Comparison of ENCODE assay signal across 12 cellular contexts in genomic region chr22:25120761-25121212, GRCh38.
DNase-seq lines count a peak whose midpoint lies in the region; ATAC-seq and TF ChIP-seq lines count a peak whose summit lies in the region.
"Had no signal": no experiment of that assay in that cellular context is flagged by ENCODE, and none has a peak within 500 bp of the region (broad histone marks: within the 10 kb centered on the region; RNA-seq: fewer than 3 reads in every experiment).

No MANE protein-coding gene starts in this region.

- no peak overlapping the region for H4K91ac ChIP-seq in mesenchymal stem cell (ENCODE audit: low read length)

- ATAC-seq in heart left ventricle (peak in 3 of 4 donors; percentile 21 to 73 (median 51)), Right ventricle myocardium inferior (no peak), esophagus mucosa (peak; percentile 25), upper lobe of right lung (peak; percentile 74), GM18498 (IDR thresholded peaks at IDR 0.05; ENCODE audit: unreplicated experiment) (no peak)
- no peak for ATAC-seq in stimulated activated effector memory CD8-positive, alpha-beta T cell treated with anti-CD3 and anti-CD28 coated beads, Interleukin-12 subunit alpha, Interleukin-12 subunit beta, amount 100 ng/mL, for 72 hours
- ATAC-seq: activated naive CD8-positive, alpha-beta T cell treated with anti-CD3 and anti-CD28 coated beads, Interleukin-2, amount 50 U/mL, for 24 hours; effector memory CD8-positive, alpha-beta T cell had no signal

- H3K79me1 ChIP-seq in mesenchymal stem cell (replicated peaks; ENCODE audit: low read length, poor library complexity, severe bottlenecking) = peaks cover 2% of the 10 kb centered on the region

- H3K4me1 ChIP-seq in heart left ventricle (peaks cover 0 to 32% (median 10%) of the 10 kb centered on the region in 12 donors), upper lobe of right lung (peaks cover 22% of the 10 kb centered on the region), mesenchymal stem cell (ENCODE audit: control insufficient read depth, insufficient read depth, low read depth, low read length) (peaks cover 7% of the 10 kb centered on the region)

- DNase-seq in heart left ventricle (peak in 1 of 5 donors; percentile 34), Right ventricle myocardium inferior (ENCODE audit: missing footprints) (no peak), mucosa of gallbladder (ENCODE audit: low spot score) (peak; percentile 69), upper lobe of right lung (peak; percentile 82), mesenchymal stem cell (no peak)
- no peak for DNase-seq in stimulated activated effector memory CD8-positive, alpha-beta T cell treated with anti-CD3 and anti-CD28 coated beads, Interleukin-12 subunit alpha, Interleukin-12 subunit beta, amount 100 ng/mL, for 72 hours (ENCODE audit: low spot score in 2 of 2)
- DNase-seq: 8988T; activated CD8-positive, alpha-beta memory T cell treated with anti-CD3 and anti-CD28 coated beads, Interleukin-2, amount 50 U/mL, for 48 hours; activated naive CD8-positive, alpha-beta T cell treated with anti-CD3 and anti-CD28 coated beads, Interleukin-2, amount 50 U/mL, for 24 hours; effector memory CD8-positive, alpha-beta T cell had no signal

- no peak for TF ChIP-seq POLR2A in heart left ventricle (IDR thresholded peaks at IDR 0.05)

- intact Hi-C loops in heart left ventricle (cut with DNase I) (no loop called here), Right ventricle myocardium inferior (cut with DNase I) (no loop called here), upper lobe of right lung (cut with DNase I) (no loop called here)

- H3K4me2 ChIP-seq in mesenchymal stem cell (ENCODE audit: low read length, poor library complexity, severe bottlenecking) = no peak overlapping the region

- H3K4ac ChIP-seq in mesenchymal stem cell (ENCODE audit: low read depth in 1 of 2, low read length in 2 of 2) = no peak overlapping the region

- no peak overlapping the region for H4K8ac ChIP-seq in mesenchymal stem cell (ENCODE audit: low read length)

- H2BK12ac ChIP-seq in mesenchymal stem cell (ENCODE audit: low read length in 2 of 2) = no peak overlapping the region

- H2AFZ ChIP-seq in mesenchymal stem cell (ENCODE audit: low read depth, low read length) = no peak overlapping the region

- H3K9me3 Mint-ChIP-seq in stimulated activated effector memory CD8-positive, alpha-beta T cell treated with anti-CD3 and anti-CD28 coated beads, Interleukin-12 subunit alpha, Interleukin-12 subunit beta, amount 100 ng/mL, for 72 hours = no peaks in the 10 kb centered on the region
- H3K9me3 Mint-ChIP-seq: activated naive CD8-positive, alpha-beta T cell treated with anti-CD3 and anti-CD28 coated beads, Interleukin-2, amount 50 U/mL, for 24 hours; effector memory CD8-positive, alpha-beta T cell had no signal

- WGBS in heart left ventricle, 4 donors = 54 to 62% (median 60%) methylated on average over 12 of the region's 12 CpGs
- 80% methylated on average over 12 of the region's 12 CpGs for WGBS in mesenchymal stem cell

- H3K9ac ChIP-seq in mesenchymal stem cell (ENCODE audit: low read length) = no peak overlapping the region

- peaks cover 4% of the 10 kb centered on the region for H3K36me3 Mint-ChIP-seq in stimulated activated effector memory CD8-positive, alpha-beta T cell treated with anti-CD3 and anti-CD28 coated beads, Interleukin-12 subunit alpha, Interleukin-12 subunit beta, amount 100 ng/mL, for 72 hours

- H3K18ac ChIP-seq in mesenchymal stem cell (ENCODE audit: low read depth in 1 of 2, low read length in 2 of 2) = no peak overlapping the region

- no peak overlapping the region for H3K4me3 ChIP-seq in heart left ventricle
- no peak overlapping the region for H3K4me3 ChIP-seq in upper lobe of right lung
- no peak overlapping the region for H3K4me3 ChIP-seq in mesenchymal stem cell (ENCODE audit: insufficient read depth in 1 of 2, low read depth in 1 of 2, low read length in 2 of 2)

- H3K36me3 ChIP-seq in heart left ventricle = peaks cover 0 to 11% (median 0%) of the 10 kb centered on the region in 9 donors
- no peaks in the 10 kb centered on the region for H3K36me3 ChIP-seq in upper lobe of right lung
- H3K36me3 ChIP-seq in mesenchymal stem cell (ENCODE audit: control insufficient read depth in 1 of 2, insufficient read depth in 2 of 2, low read depth in 1 of 2, low read length in 2 of 2) = no peaks in the 10 kb centered on the region

- no peak overlapping the region for H2AK5ac ChIP-seq in mesenchymal stem cell (ENCODE audit: low read length, severe bottlenecking)

- no peak overlapping the region for H2BK5ac ChIP-seq in mesenchymal stem cell (ENCODE audit: low read depth, low read length, poor library complexity, severe bottlenecking)

- H3K4me3 Mint-ChIP-seq in stimulated activated effector memory CD8-positive, alpha-beta T cell treated with anti-CD3 and anti-CD28 coated beads, Interleukin-12 subunit alpha, Interleukin-12 subunit beta, amount 100 ng/mL, for 72 hours = no peak overlapping the region
- H3K4me3 Mint-ChIP-seq: activated naive CD8-positive, alpha-beta T cell treated with anti-CD3 and anti-CD28 coated beads, Interleukin-2, amount 50 U/mL, for 24 hours; effector memory CD8-positive, alpha-beta T cell had no signal

- H3K4me1 Mint-ChIP-seq in stimulated activated effector memory CD8-positive, alpha-beta T cell treated with anti-CD3 and anti-CD28 coated beads, Interleukin-12 subunit alpha, Interleukin-12 subunit beta, amount 100 ng/mL, for 72 hours = peaks cover 6% of the 10 kb centered on the region
- H3K4me1 Mint-ChIP-seq: activated naive CD8-positive, alpha-beta T cell treated with anti-CD3 and anti-CD28 coated beads, Interleukin-2, amount 50 U/mL, for 24 hours had no signal

- TF ChIP-seq CTCF in heart left ventricle (IDR thresholded peaks at IDR 0.05) (no peak), upper lobe of right lung (IDR thresholded peaks at IDR 0.05) (no peak)

- H3K23ac ChIP-seq in mesenchymal stem cell (ENCODE audit: low read length in 2 of 2) = no peak overlapping the region

- H2BK120ac ChIP-seq in mesenchymal stem cell (ENCODE audit: low read depth, low read length) = no peak overlapping the region

- no peaks in the 10 kb centered on the region for H3K9me3 ChIP-seq in heart left ventricle
- no peaks in the 10 kb centered on the region for H3K9me3 ChIP-seq in upper lobe of right lung
- H3K9me3 ChIP-seq in mesenchymal stem cell (ENCODE audit: control insufficient read depth, low read length) = no peaks in the 10 kb centered on the region

- H3K27me3 ChIP-seq in heart left ventricle (no peaks in the 10 kb centered on the region), upper lobe of right lung (no peaks in the 10 kb centered on the region), mesenchymal stem cell (ENCODE audit: control insufficient read depth in 1 of 2, insufficient read depth in 1 of 2, low read length in 2 of 2) (no peaks in the 10 kb centered on the region)

- H3K27ac ChIP-seq in heart left ventricle (peak overlapping the region; percentile 62 to 88 (median 74)), upper lobe of right lung (peak overlapping the region; percentile 73), mesenchymal stem cell (ENCODE audit: low read length, poor library complexity, severe bottlenecking) (no peak overlapping the region)

- H3K27ac Mint-ChIP-seq in stimulated activated effector memory CD8-positive, alpha-beta T cell treated with anti-CD3 and anti-CD28 coated beads, Interleukin-12 subunit alpha, Interleukin-12 subunit beta, amount 100 ng/mL, for 72 hours = no peak overlapping the region
- H3K27ac Mint-ChIP-seq: activated naive CD8-positive, alpha-beta T cell treated with anti-CD3 and anti-CD28 coated beads, Interleukin-2, amount 50 U/mL, for 24 hours; effector memory CD8-positive, alpha-beta T cell had no signal

- no peak overlapping the region for H3K14ac ChIP-seq in mesenchymal stem cell (ENCODE audit: low read length in 2 of 2)

- no peak overlapping the region for H2BK15ac ChIP-seq in mesenchymal stem cell (ENCODE audit: low read depth, poor library complexity, severe bottlenecking)

Comparison
In these comparisons a context has a peak if more than half of its experiments do, and no peak if none do; other contexts are left out.
1. ATAC-seq: peak in heart left ventricle (3 of 4), esophagus mucosa (single experiment) and upper lobe of right lung (single experiment); none in Right ventricle myocardium inferior (single experiment), stimulated activated effector memory CD8-positive, alpha-beta T cell treated with anti-CD3 and anti-CD28 coated beads, Interleukin-12 subunit alpha, Interleukin-12 subunit beta, amount 100 ng/mL, for 72 hours (single experiment) and GM18498 (single experiment).
2. DNase-seq: peak in mucosa of gallbladder (single experiment) and upper lobe of right lung (single experiment); none in Right ventricle myocardium inferior (single experiment), stimulated activated effector memory CD8-positive, alpha-beta T cell treated with anti-CD3 and anti-CD28 coated beads, Interleukin-12 subunit alpha, Interleukin-12 subunit beta, amount 100 ng/mL, for 72 hours (0 of 2) and mesenchymal stem cell (single experiment).